11 cellular contexts compared by ENCODE assay signal in the genomic region with DNA sequence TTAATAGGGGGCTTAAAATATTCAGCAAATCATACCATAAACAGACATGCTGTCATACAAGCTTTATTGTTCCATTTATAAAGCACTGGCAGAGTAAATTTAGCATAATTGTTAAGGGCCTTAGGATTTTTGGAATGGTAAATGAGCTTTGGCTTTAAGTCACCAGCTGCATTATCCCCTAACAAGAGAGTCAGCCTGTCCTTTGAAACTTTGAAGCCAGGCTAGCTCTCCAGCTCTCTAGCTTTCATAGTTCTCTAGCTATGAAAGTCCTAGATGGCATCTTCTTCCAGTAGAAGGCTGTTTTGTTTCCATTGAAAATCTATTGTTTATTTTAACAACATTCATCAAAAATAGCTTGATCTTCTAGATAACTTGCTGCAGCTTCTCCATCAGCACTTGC.
A peak's percentile ranks its signal among the peaks of the same experiment; 100 is the strongest.
DNase-seq lines count a peak whose midpoint lies in the region; ATAC-seq, FAIRE-seq and TF ChIP-seq lines count a peak whose summit lies in the region.
"Had no signal": no experiment of that assay in that cellular context is flagged by ENCODE, and none has a peak within 500 bp of the region (broad histone marks: within the 10 kb centered on the region; RNA-seq: fewer than 3 reads in every experiment).

No MANE protein-coding gene starts in this region.

- no peak for FAIRE-seq in kidney (lab: Jason Lieb, UNC)

- DNase-seq in activated naive CD4-positive, alpha-beta T cell treated with anti-CD3 and anti-CD28 coated beads for 36 hours: no peak
- DNase-seq in activated naive CD4-positive, alpha-beta T cell treated with anti-CD3 and anti-CD28 coated beads, Interleukin-2, amount 50 U/mL, for 72 hours (ENCODE audit: low spot score in 2 of 2): no peak
- DNase-seq in kidney (no peak), tibial nerve (ENCODE audit: low spot score in 2 of 2) (no peak), HAP-1 (ENCODE audit: low spot score in 2 of 2) (no peak), HK-2 (ENCODE audit: unreplicated experiment) (no peak)
- DNase-seq: activated effector memory CD4-positive, alpha-beta T cell treated with anti-CD3 and anti-CD28 coated beads, Interleukin-2, amount 50 U/mL, for 16 hours; NCI-H1092; SJCRH30 had no signal

- no peak for TF ChIP-seq POLR2A in tibial nerve (IDR thresholded peaks at IDR 0.05)

- peak overlapping the region; percentile 36 for H3K4me3 Mint-ChIP-seq in activated naive CD4-positive, alpha-beta T cell treated with anti-CD3 and anti-CD28 coated beads for 36 hours

- H3K4me3 ChIP-seq in WI38 (ENCODE audit: low read depth, low read length): peak overlapping the region; percentile 35
- H3K4me3 ChIP-seq in kidney (ENCODE audit: low read length in 2 of 2): peak overlapping the region; percentile 69 to 74
- H3K4me3 ChIP-seq in tibial nerve: peak overlapping the region in 3 of 4 donors; percentile 24 to 41 (median 29)
- H3K4me3 ChIP-seq in HAP-1: no peak overlapping the region
- H3K4me3 ChIP-seq: SJCRH30 had no signal

- no peaks in the 10 kb centered on the region for H3K27me3 ChIP-seq in tibial nerve
- H3K27me3 ChIP-seq in HAP-1 (ENCODE audit: low read depth): peaks cover 2% of the 10 kb centered on the region; the same call in 1 of the 2 replicates
- H3K27me3 ChIP-seq: SJCRH30 had no signal

- no peak for TF ChIP-seq CTCF in WI38 (IDR thresholded peaks at IDR 0.05; ENCODE audit: low read depth, low read length)
- TF ChIP-seq CTCF in kidney (IDR thresholded peaks at IDR 0.05; ENCODE audit: borderline replicate concordance, extremely low read depth, insufficient read depth): no peak
- TF ChIP-seq CTCF in tibial nerve (IDR thresholded peaks at IDR 0.05): no peak

- no peak for ATAC-seq in activated naive CD4-positive, alpha-beta T cell treated with anti-CD3 and anti-CD28 coated beads, Interleukin-2, amount 50 U/mL, for 72 hours
- no peak for ATAC-seq in GM21825 (IDR thresholded peaks at IDR 0.05; ENCODE audit: unreplicated experiment)

- peak overlapping the region in 1 of 2 donors; percentile 57 for H3K9ac ChIP-seq in kidney (ENCODE audit: low read length in 2 of 2)

- H3K36me3 Mint-ChIP-seq in activated naive CD4-positive, alpha-beta T cell treated with anti-CD3 and anti-CD28 coated beads for 36 hours (ENCODE audit: low read depth): no peaks in the 10 kb centered on the region
- peaks cover 0 to 7% of the 10 kb centered on the region in 2 donors for H3K36me3 Mint-ChIP-seq in activated naive CD4-positive, alpha-beta T cell treated with anti-CD3 and anti-CD28 coated beads, Interleukin-2, amount 50 U/mL, for 72 hours

- no peak for TF ChIP-seq EP300 in tibial nerve (IDR thresholded peaks at IDR 0.05)

- H3K27ac ChIP-seq in kidney (ENCODE audit: low read depth in 2 of 2, low read length in 2 of 2): peak overlapping the region; percentile 30 to 76
- H3K27ac ChIP-seq in tibial nerve: peak overlapping the region in 2 of 4 donors; percentile 58 to 81
- H3K27ac ChIP-seq: SJCRH30 had no signal

- no peaks in the 10 kb centered on the region for H3K27me3 Mint-ChIP-seq in activated naive CD4-positive, alpha-beta T cell treated with anti-CD3 and anti-CD28 coated beads for 36 hours (ENCODE audit: low read depth)

- H3K36me3 ChIP-seq in kidney (ENCODE audit: control insufficient read depth in 1 of 2, insufficient read depth in 2 of 2, low read length in 2 of 2): no peaks in the 10 kb centered on the region
- H3K36me3 ChIP-seq in tibial nerve: no peaks in the 10 kb centered on the region
- H3K36me3 ChIP-seq in HAP-1 (replicated peaks): no peaks in the 10 kb centered on the region
- H3K36me3 ChIP-seq: SJCRH30 had no signal

- intact Hi-C loops in activated naive CD4-positive, alpha-beta T cell treated with anti-CD3 and anti-CD28 coated beads for 36 hours (cut with micrococcal nuclease): no loop called here
- intact Hi-C loops in kidney (cut with DNase I): no loop called here

- H3K27ac Mint-ChIP-seq in activated naive CD4-positive, alpha-beta T cell treated with anti-CD3 and anti-CD28 coated beads for 36 hours: no peak overlapping the region
- H3K27ac Mint-ChIP-seq in activated naive CD4-positive, alpha-beta T cell treated with anti-CD3 and anti-CD28 coated beads, Interleukin-2, amount 50 U/mL, for 72 hours: no peak overlapping the region

- H3K4me1 Mint-ChIP-seq in activated naive CD4-positive, alpha-beta T cell treated with anti-CD3 and anti-CD28 coated beads for 36 hours (ENCODE audit: low read depth): peaks cover 6% of the 10 kb centered on the region

- H3K9me3 Mint-ChIP-seq in activated naive CD4-positive, alpha-beta T cell treated with anti-CD3 and anti-CD28 coated beads for 36 hours: no peaks in the 10 kb centered on the region
- H3K9me3 Mint-ChIP-seq in activated naive CD4-positive, alpha-beta T cell treated with anti-CD3 and anti-CD28 coated beads, Interleukin-2, amount 50 U/mL, for 72 hours: peaks cover 5 to 8% of the 10 kb centered on the region in 2 donors

- in situ Hi-C loops in HAP-1 (cut with MboI; ENCODE audit: low sequenced_read_pairs): no loop called here

- H3K4me1 ChIP-seq in kidney (ENCODE audit: control insufficient read depth in 1 of 2, insufficient read depth in 1 of 2, low read depth in 1 of 2, low read length in 2 of 2) (peaks cover 4 to 6% of the 10 kb centered on the region in 2 donors), tibial nerve (peaks cover 0 to 28% (median 3%) of the 10 kb centered on the region in 4 donors), HAP-1 (no peaks in the 10 kb centered on the region)

- H3K9me3 ChIP-seq in kidney (ENCODE audit: control insufficient read depth in 1 of 2, low read length in 2 of 2) (no peaks in the 10 kb centered on the region), tibial nerve (no peaks in the 10 kb centered on the region), HAP-1 (no peaks in the 10 kb centered on the region)
- H3K9me3 ChIP-seq: SJCRH30 had no signal

- CTCF ChIA-PET in activated naive CD4-positive, alpha-beta T cell treated with anti-CD3 and anti-CD28 coated beads for 36 hours (lab: Charles Lee): interaction anchor here (0.6 kb wide), 1 partner anchor 1436 kb away, joined by 4 read pairs; no protein-coding TSS in a partner anchor
